In genomic region chr18:62844850-62845643, GRCh38 we compare ENCODE assay signal across 11 cellular contexts.
A peak's percentile ranks its signal among the peaks of the same experiment; 100 is the strongest.
DNase-seq lines count a peak whose midpoint lies in the region; ATAC-seq, FAIRE-seq and TF ChIP-seq lines count a peak whose summit lies in the region.
"Had no signal": no experiment of that assay in that cellular context is flagged by ENCODE, and none has a peak within 500 bp of the region (broad histone marks: within the 10 kb centered on the region; RNA-seq: fewer than 3 reads in every experiment).

No MANE protein-coding gene starts in this region.

- intact Hi-C loops in colonic mucosa (cut with DNase I): no loop called here

- H3K27me3 ChIP-seq in bronchial epithelial cell (ENCODE audit: control insufficient read depth, insufficient read depth, low read length) (no peaks in the 10 kb centered on the region), colonic mucosa (no peaks in the 10 kb centered on the region)
- H3K27me3 ChIP-seq: gastrocnemius medialis had no signal

- FAIRE-seq in GM18507 (lab: Jason Lieb, UNC): peak; percentile 88
- peak; percentile 90 for FAIRE-seq in bronchial epithelial cell (lab: Jason Lieb, UNC)

- TF ChIP-seq CTCF in bronchial epithelial cell (IDR thresholded peaks at IDR 0.05; ENCODE audit: insufficient read depth, low read length, severe bottlenecking) (no peak), colonic mucosa (IDR thresholded peaks at IDR 0.05) (no peak)

- no peak overlapping the region for H3K9ac ChIP-seq in colonic mucosa (ENCODE audit: low read depth in 2 of 2, low read length in 2 of 2)

- DNase-seq in GM18507 (ENCODE audit: extremely low spot score, insufficient read length, low read depth) (no peak), bronchial epithelial cell (ENCODE audit: low read depth) (no peak), SIG-M5 (lab: John Stamatoyannopoulos, UW) (no peak), caudate nucleus (lab: John Stamatoyannopoulos, UW) (no peak), GOT3 (lab: John Stamatoyannopoulos, UW) (no peak), colonic mucosa (no peak)
- DNase-seq: gastrocnemius medialis, NCI-H2171 treated with DMSO at 0.1 percent for 48 hours, posterior cingulate gyrus had no signal

- H3K9me3 ChIP-seq in colonic mucosa: no peaks in the 10 kb centered on the region
- H3K9me3 ChIP-seq: gastrocnemius medialis had no signal

- H3K27ac ChIP-seq in caudate nucleus (ENCODE audit: low read depth, low read length) (no peak overlapping the region), colonic mucosa (no peak overlapping the region)
- H3K27ac ChIP-seq: gastrocnemius medialis had no signal

- H3K4me3 ChIP-seq in bronchial epithelial cell (ENCODE audit: low read depth, low read length): no peak overlapping the region
- no peak overlapping the region for H3K4me3 ChIP-seq in colonic mucosa
- H3K4me3 ChIP-seq: gastrocnemius medialis had no signal

- H3K4me1 ChIP-seq in colonic mucosa: no peaks in the 10 kb centered on the region
- H3K4me1 ChIP-seq: gastrocnemius medialis had no signal

- ATAC-seq in GM21360 (IDR thresholded peaks at IDR 0.05; ENCODE audit: unreplicated experiment): peak; percentile 61
- ATAC-seq in HG03354 (IDR thresholded peaks at IDR 0.05; ENCODE audit: poor library complexity, severe bottlenecking, unreplicated experiment): peak; percentile 78
- ATAC-seq: gastrocnemius medialis had no signal

- no peaks in the 10 kb centered on the region for H3K36me3 ChIP-seq in bronchial epithelial cell (ENCODE audit: control insufficient read depth, insufficient read depth, low read length)
- no peaks in the 10 kb centered on the region for H3K36me3 ChIP-seq in colonic mucosa
- H3K36me3 ChIP-seq: gastrocnemius medialis had no signal
